ENCODE assay signal across 8 cellular contexts in the genomic region with DNA sequence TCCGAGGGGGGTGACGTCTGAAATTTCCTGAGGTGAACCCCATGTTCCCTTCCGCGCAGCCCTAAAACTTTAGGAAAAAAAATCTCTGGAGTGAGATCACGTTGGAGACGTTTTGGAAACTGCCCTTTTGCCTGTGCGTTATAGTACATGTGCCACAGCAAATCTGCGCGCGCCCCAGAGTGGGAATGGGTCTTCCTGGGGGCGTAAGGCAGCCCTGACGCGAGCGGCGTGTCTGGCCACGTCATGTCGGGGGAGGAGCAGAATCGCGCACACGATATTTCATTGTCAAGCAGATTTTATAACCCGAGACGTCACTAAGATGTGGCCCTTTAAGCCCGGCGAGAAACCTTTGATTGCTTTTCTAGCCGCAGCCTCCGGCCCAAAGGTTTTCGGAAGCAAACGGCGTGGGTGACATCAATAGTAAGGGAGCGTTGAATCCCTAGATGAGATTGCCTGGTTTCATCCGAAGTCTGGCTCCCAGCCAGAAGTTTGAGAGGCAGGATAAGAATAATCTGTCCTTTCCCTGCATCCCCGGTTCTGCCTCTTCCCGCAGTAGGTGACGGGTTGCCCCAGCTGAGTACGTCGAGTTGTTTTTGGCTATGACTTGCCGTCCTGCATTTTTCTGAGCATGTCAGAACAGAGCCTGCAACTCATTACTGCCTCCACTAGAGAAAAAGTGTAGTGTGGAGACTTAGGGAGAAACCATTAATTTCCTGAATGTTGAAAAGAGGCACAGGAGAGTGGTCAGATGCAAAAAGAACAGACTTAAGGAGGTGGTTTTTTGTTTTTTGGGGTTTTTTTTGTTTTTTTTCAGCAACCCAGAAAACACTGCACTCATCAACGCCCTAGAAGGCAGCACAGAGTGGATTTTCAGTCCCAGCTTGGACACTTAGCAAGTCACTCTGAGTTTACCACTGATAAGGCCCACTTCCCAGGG. TPM values are rescaled to one million over a fixed set of nuclear protein-coding genes. Genes with fewer than 3 reads are reported as not detected.
DNase-seq lines count a peak whose midpoint lies in the region; ATAC-seq and TF ChIP-seq lines count a peak whose summit lies in the region.

No MANE protein-coding gene starts in this region.

- peaks cover 6 to 7% of the 10 kb centered on the region in 2 donors for H3K36me3 Mint-ChIP-seq in activated naive CD4-positive, alpha-beta T cell treated with anti-CD3 and anti-CD28 coated beads, Interleukin-2, amount 50 U/mL, for 72 hours

- no peaks in the 10 kb centered on the region for H3K36me3 ChIP-seq in SJSA1
- H3K36me3 ChIP-seq in ovary = no peaks in the 10 kb centered on the region
- no peaks in the 10 kb centered on the region for H3K36me3 ChIP-seq in tibial artery

- H3K9me3 ChIP-seq in SJSA1 (replicated peaks) (no peaks in the 10 kb centered on the region), ovary (no peaks in the 10 kb centered on the region), tibial artery (no peaks in the 10 kb centered on the region)

- H3K27ac ChIP-seq in SJSA1 = peak overlapping the region; percentile 98
- peak overlapping the region; percentile 94 to 95 for H3K27ac ChIP-seq in ovary
- peak overlapping the region; percentile 94 to 97 for H3K27ac ChIP-seq in tibial artery

- peak; percentile 93 for TF ChIP-seq POLR2A in ovary (IDR thresholded peaks at IDR 0.05)

- no peaks in the 10 kb centered on the region for H3K27me3 ChIP-seq in SJSA1 (replicated peaks)
- H3K27me3 ChIP-seq in ovary = no peaks in the 10 kb centered on the region
- H3K27me3 ChIP-seq in tibial artery = no peaks in the 10 kb centered on the region

- TF ChIP-seq CTCF in HFF-Myc (IDR thresholded peaks at IDR 0.05; ENCODE audit: low read depth, low read length, missing control alignments) (peak; percentile 12), ovary (IDR thresholded peaks at IDR 0.05) (peak in 1 of 3 donors; percentile 31), tibial artery (IDR thresholded peaks at IDR 0.05) (peak; percentile 43 to 48)

- peak overlapping the region; percentile 73; the same call in 1 of the 2 replicates for H3K4me3 ChIP-seq in GM08714 (ENCODE audit: low read length)
- peak overlapping the region; percentile 56 for H3K4me3 ChIP-seq in HFF-Myc (replicated peaks; ENCODE audit: low read depth, low read length)
- H3K4me3 ChIP-seq in SJSA1 = peak overlapping the region; percentile 57
- H3K4me3 ChIP-seq in ovary = peak overlapping the region; percentile 55
- H3K4me3 ChIP-seq in tibial artery = peak overlapping the region; percentile 62 to 77

- peak overlapping the region; percentile 97 to 99 for H3K27ac Mint-ChIP-seq in activated naive CD4-positive, alpha-beta T cell treated with anti-CD3 and anti-CD28 coated beads, Interleukin-2, amount 50 U/mL, for 72 hours

- WGBS in ovary, 3 donors = 1% methylated on average over 38 of the region's 38 CpGs

- H3K9me3 Mint-ChIP-seq in activated naive CD4-positive, alpha-beta T cell treated with anti-CD3 and anti-CD28 coated beads, Interleukin-2, amount 50 U/mL, for 72 hours = no peaks in the 10 kb centered on the region

- peak; percentile 45 for TF ChIP-seq EP300 in ovary (IDR thresholded peaks at IDR 0.05)

- intact Hi-C loops in head of caudate nucleus (cut with DNase I) = loop anchor here (5.0 kb wide), 1 partner anchor 380 kb away; a partner anchor contains a TSS
- intact Hi-C loops in ovary (cut with DNase I) = no loop called here
- intact Hi-C loops in tibial artery (cut with DNase I; ENCODE audit: low total_unique reads) = loop anchor here (2.0 kb wide), 1 partner anchor 37 kb away; a partner anchor contains a TSS

- peaks cover 8% of the 10 kb centered on the region for H3K4me1 ChIP-seq in SJSA1 (replicated peaks)
- peaks cover 21% of the 10 kb centered on the region for H3K4me1 ChIP-seq in ovary (ENCODE audit: insufficient read depth)
- peaks cover 0 to 43% (median 27%) of the 10 kb centered on the region in 4 donors for H3K4me1 ChIP-seq in tibial artery

- peak; percentile 78 to 86 for ATAC-seq in activated naive CD4-positive, alpha-beta T cell treated with anti-CD3 and anti-CD28 coated beads, Interleukin-2, amount 50 U/mL, for 72 hours

- DNase-seq in HFF-Myc (ENCODE audit: extremely low read depth, low read depth) = peak; percentile 83
- DNase-seq in MV-4-11 (lab: John Stamatoyannopoulos, UW) = peak; percentile 85
- DNase-seq in SJSA1 (ENCODE audit: low read depth in 1 of 2, low spot score in 2 of 2) = peak; percentile 88 to 98
- peak; percentile 88 to 90 for DNase-seq in activated naive CD4-positive, alpha-beta T cell treated with anti-CD3 and anti-CD28 coated beads, Interleukin-2, amount 50 U/mL, for 72 hours (ENCODE audit: low spot score in 2 of 2)
- DNase-seq in head of caudate nucleus = peak; percentile 83 to 96 (median 93)
- DNase-seq in ovary = peak; percentile 93 to 95 (median 93)
- peak; percentile 84 to 94 for DNase-seq in tibial artery

RNA-seq across cellular contexts. Expression of a gene that starts 0.8 kb away (rescaled TPM):
- total RNA-seq in SJSA1 (2014; rRNA removed; shearing (Covaris generic)) = 0.41 and 4.7 TPM in 2 replicates
- total RNA-seq in activated naive CD4-positive, alpha-beta T cell treated with anti-CD3 and anti-CD28 coated beads, Interleukin-2, amount 50 U/mL, for 72 hours = 10 to 100 TPM; 12.2 to 34.2 TPM
- total RNA-seq in ovary = 10 to 100 TPM in 6 of 7 donors, 1 to 10 TPM in 1; 8.6 to 50.7 (median 35.3) TPM
- polyA plus RNA-seq in ovary = 10 to 100 TPM; 21.4 to 30.6 TPM

RNA-seq across cellular contexts. Expression of a gene that starts 18.6 kb away (rescaled TPM):
- 25.2 and 30.2 TPM in 2 replicates for total RNA-seq in SJSA1 (2014; rRNA removed; shearing (Covaris generic))
- 10 to 100 TPM; 40.9 to 41.1 TPM for total RNA-seq in activated naive CD4-positive, alpha-beta T cell treated with anti-CD3 and anti-CD28 coated beads, Interleukin-2, amount 50 U/mL, for 72 hours
- 100 to 1,000 TPM in 6 of 7 donors, 10 to 100 TPM in 1; 78.7 to 170 (median 120) TPM for total RNA-seq in ovary
- 100 to 1,000 TPM; 105 to 151 TPM for polyA plus RNA-seq in ovary

RNA-seq across cellular contexts. Expression of a gene that starts 24.3 kb away (rescaled TPM):
- 18.0 and 20.0 TPM in 2 replicates for total RNA-seq in SJSA1 (2014; rRNA removed; shearing (Covaris generic))
- 10 to 100 TPM; 27.7 to 55.3 TPM for total RNA-seq in activated naive CD4-positive, alpha-beta T cell treated with anti-CD3 and anti-CD28 coated beads, Interleukin-2, amount 50 U/mL, for 72 hours
- total RNA-seq in ovary = 10 to 100 TPM; 17.2 to 53.0 (median 42.5) TPM
- polyA plus RNA-seq in ovary = 10 to 100 TPM; 25.0 to 28.8 TPM

RNA-seq across cellular contexts. Expression of a gene that starts 33.2 kb away (rescaled TPM):
- 101 and 155 TPM in 2 replicates for total RNA-seq in SJSA1 (2014; rRNA removed; shearing (Covaris generic))
- total RNA-seq in activated naive CD4-positive, alpha-beta T cell treated with anti-CD3 and anti-CD28 coated beads, Interleukin-2, amount 50 U/mL, for 72 hours = 10 to 100 TPM; 50.3 to 76.2 TPM
- 100 to 1,000 TPM in 1 of 7 donors, 10 to 100 TPM in 6; 36.8 to 183 (median 80.0) TPM for total RNA-seq in ovary
- polyA plus RNA-seq in ovary = 100 to 1,000 TPM in 1 of 2 donors, 10 to 100 TPM in 1; 56.8 to 161 TPM

RNA-seq across cellular contexts. Expression of a gene that starts 37.2 kb away (rescaled TPM):
- 290 and 338 TPM in 2 replicates for total RNA-seq in SJSA1 (2014; rRNA removed; shearing (Covaris generic))
- total RNA-seq in activated naive CD4-positive, alpha-beta T cell treated with anti-CD3 and anti-CD28 coated beads, Interleukin-2, amount 50 U/mL, for 72 hours = 100 to 1,000 TPM; 202 to 308 TPM
- 10 to 100 TPM; 12.2 to 29.9 (median 24.8) TPM for total RNA-seq in ovary
- polyA plus RNA-seq in ovary = 10 to 100 TPM; 41.7 to 55.8 TPM

Comparison
In these comparisons a context has a peak if more than half of its experiments do, and no peak if none do; other contexts are left out.
1. Peak in every context shown above with its lines: DNase-seq, ATAC-seq, H3K4me3 ChIP-seq and H3K27ac ChIP-seq.
2. intact Hi-C loops: an anchor here in head of caudate nucleus (5.0 kb wide) and tibial artery (2.0 kb wide); none called in ovary.